ENCODE assay signal across 15 cellular contexts in the genomic region with DNA sequence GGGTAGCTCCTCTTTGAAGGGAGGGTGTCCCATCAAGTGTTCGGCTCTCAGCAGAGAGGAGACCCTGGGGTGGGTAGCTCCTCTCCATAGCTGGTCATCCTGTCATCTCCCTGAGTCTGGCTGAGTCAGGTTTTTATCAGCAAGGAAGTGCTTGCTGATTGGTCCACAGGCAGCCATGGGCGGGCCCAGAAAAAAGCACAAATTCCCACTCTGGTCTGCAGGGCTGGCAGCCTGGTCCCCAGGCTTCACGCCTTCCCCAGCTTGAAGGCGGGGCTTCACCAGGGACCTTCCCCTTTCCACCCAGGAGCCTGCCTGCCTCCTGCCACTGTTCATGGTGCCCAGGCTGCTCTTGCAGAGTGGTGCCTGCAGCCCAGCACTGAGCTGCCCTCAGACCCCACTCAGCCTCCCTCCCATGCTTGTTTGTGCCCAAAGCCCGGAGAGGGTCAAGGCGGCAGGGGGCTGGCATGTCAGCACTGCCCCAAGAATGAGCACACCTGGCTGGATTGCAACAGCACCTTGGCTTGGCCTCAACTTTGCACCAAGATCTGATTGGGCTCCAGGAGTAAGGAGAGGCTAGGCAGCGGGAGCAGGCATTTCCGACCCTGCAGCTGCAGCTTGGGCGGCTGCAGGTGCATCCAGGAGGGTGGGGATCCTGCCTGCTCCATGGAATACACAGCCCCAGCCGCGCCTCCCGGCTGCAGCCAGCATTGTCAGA. TPM values are rescaled to one million over a fixed set of nuclear protein-coding genes. Genes with fewer than 3 reads are reported as not detected.
DNase-seq lines count a peak whose midpoint lies in the region; ATAC-seq and TF ChIP-seq lines count a peak whose summit lies in the region.
"Had no signal": no experiment of that assay in that cellular context is flagged by ENCODE, and none has a peak within 500 bp of the region (broad histone marks: within the 10 kb centered on the region; RNA-seq: fewer than 3 reads in every experiment).

No MANE protein-coding gene starts in this region.

- no peak for TF ChIP-seq CTCF in PC-9 (conservative IDR thresholded peaks at IDR 0.05)
- TF ChIP-seq CTCF in foreskin keratinocyte (conservative IDR thresholded peaks at IDR 0.05) = no peak
- TF ChIP-seq CTCF in ascending aorta (IDR thresholded peaks at IDR 0.05) = no peak

- H3K27me3 Mint-ChIP-seq in T-helper 2 cell treated with Interferon-gamma antibody and Interleukin-4, amounts not matched to agents 5 μg/mL and 100 μg/mL, for 36 hours (ENCODE audit: low read depth) = no peaks in the 10 kb centered on the region

- peaks cover 3% of the 10 kb centered on the region for H3K4me1 Mint-ChIP-seq in T-helper 2 cell treated with Interferon-gamma antibody and Interleukin-4, amounts not matched to agents 5 μg/mL and 100 μg/mL, for 36 hours (ENCODE audit: low read depth)
- H3K4me1 Mint-ChIP-seq in stimulated activated effector memory CD8-positive, alpha-beta T cell treated with anti-CD3 and anti-CD28 coated beads, Interleukin-12 subunit alpha, Interleukin-12 subunit beta, amount 100 ng/mL, for 72 hours = no peaks in the 10 kb centered on the region

- H3K4me3 ChIP-seq in PC-9 (no peak overlapping the region), ascending aorta (no peak overlapping the region)
- H3K4me3 ChIP-seq: stomach had no signal

- intact Hi-C loops in PC-9 (cut with micrococcal nuclease; ENCODE audit: unreplicated experiment) (loop anchor here (1.0 kb wide), 3 partner anchors 15 to 65 kb away; partner anchors contain the start of gene SGPP1), ascending aorta (cut with DNase I) (no loop called here)

- H3K27ac ChIP-seq in PC-9 (peak overlapping the region; percentile 39), foreskin keratinocyte (no peak overlapping the region), ascending aorta (no peak overlapping the region)
- H3K27ac ChIP-seq: neutrophil, stomach had no signal

- BruUV-seq in PC-9 (replicated peaks; lab: Mats Ljungman, UMichigan) = no TSS peak

- H3K4me3 Mint-ChIP-seq in T-helper 2 cell treated with Interferon-gamma antibody and Interleukin-4, amounts not matched to agents 5 μg/mL and 100 μg/mL, for 36 hours = no peak overlapping the region
- H3K4me3 Mint-ChIP-seq in stimulated activated effector memory CD8-positive, alpha-beta T cell treated with anti-CD3 and anti-CD28 coated beads, Interleukin-12 subunit alpha, Interleukin-12 subunit beta, amount 100 ng/mL, for 72 hours = no peak overlapping the region
- H3K4me3 Mint-ChIP-seq: T-helper 1 cell treated with Interleukin-12 subunit alpha and Interleukin-12 subunit beta and Interleukin-4 antibody, amounts not matched to agents 30 μg/mL and 1 μg/mL, for 36 hours had no signal

- no peaks in the 10 kb centered on the region for H4K20me1 ChIP-seq in PC-9 (ENCODE audit: insufficient read depth)

- H3K9me2 ChIP-seq in PC-9 (ENCODE audit: insufficient read depth) = no peaks in the 10 kb centered on the region

- DNase-seq in T-helper 2 cell treated with Interferon-gamma antibody and Interleukin-4, amounts not matched to agents 5 μg/mL and 100 μg/mL, for 36 hours (ENCODE audit: low spot score) = peak; percentile 1
- DNase-seq in T-helper 2 cell (no peak), PC-9 (peak; percentile 83 to 91), foreskin keratinocyte (no peak), ascending aorta (ENCODE audit: low spot score in 2 of 2) (no peak), NOMO-1 (lab: John Stamatoyannopoulos, UW; ENCODE audit: unreplicated experiment in 2 of 2) (no peak)
- no peak for DNase-seq in stimulated activated effector memory CD8-positive, alpha-beta T cell treated with anti-CD3 and anti-CD28 coated beads, Interleukin-12 subunit alpha, Interleukin-12 subunit beta, amount 100 ng/mL, for 72 hours (ENCODE audit: low spot score in 2 of 2)
- DNase-seq: activated CD4-positive, alpha-beta T cell treated with anti-CD3 and anti-CD28 coated beads, Interleukin-2, amount 50 U/mL, for 4 hours; mammary epithelial cell; PC-3; stomach had no signal

- no peak overlapping the region for H2AFZ ChIP-seq in PC-9

- H3K27me3 ChIP-seq in PC-9 (ENCODE audit: insufficient read depth, low read depth) (no peaks in the 10 kb centered on the region), foreskin keratinocyte (no peaks in the 10 kb centered on the region), ascending aorta (no peaks in the 10 kb centered on the region)
- H3K27me3 ChIP-seq: neutrophil, stomach had no signal

- H3K36me3 ChIP-seq in PC-9 (ENCODE audit: low read depth) (no peaks in the 10 kb centered on the region), ascending aorta (no peaks in the 10 kb centered on the region)
- H3K36me3 ChIP-seq: neutrophil, stomach had no signal

- peak overlapping the region; percentile 45 for H3K4me2 ChIP-seq in PC-9

- ATAC-seq in foreskin keratinocyte (peak; percentile 64), GM21529 (IDR thresholded peaks at IDR 0.05; ENCODE audit: unreplicated experiment) (no peak)
- ATAC-seq in stimulated activated effector memory CD8-positive, alpha-beta T cell treated with anti-CD3 and anti-CD28 coated beads, Interleukin-12 subunit alpha, Interleukin-12 subunit beta, amount 100 ng/mL, for 72 hours = peak; percentile 11

- POLR2A ChIA-PET in PC-9 (lab: Charles Lee; ENCODE audit: unreplicated experiment) = interaction anchor here (0.6 to 1.4 kb wide), 4 partner anchors 15 to 120 kb away, joined by 3 to 10 read pairs (median 6); partner anchors contain the start of genes PPP2R5E and WDR89

- peaks cover 1% of the 10 kb centered on the region for H3K36me3 Mint-ChIP-seq in T-helper 2 cell treated with Interferon-gamma antibody and Interleukin-4, amounts not matched to agents 5 μg/mL and 100 μg/mL, for 36 hours (ENCODE audit: low read depth)
- H3K36me3 Mint-ChIP-seq in stimulated activated effector memory CD8-positive, alpha-beta T cell treated with anti-CD3 and anti-CD28 coated beads, Interleukin-12 subunit alpha, Interleukin-12 subunit beta, amount 100 ng/mL, for 72 hours = no peaks in the 10 kb centered on the region

- no peaks in the 10 kb centered on the region for H3K79me2 ChIP-seq in PC-9 (ENCODE audit: low read depth)

- no peak overlapping the region for H3K27ac Mint-ChIP-seq in T-helper 2 cell treated with Interferon-gamma antibody and Interleukin-4, amounts not matched to agents 5 μg/mL and 100 μg/mL, for 36 hours
- no peak overlapping the region for H3K27ac Mint-ChIP-seq in stimulated activated effector memory CD8-positive, alpha-beta T cell treated with anti-CD3 and anti-CD28 coated beads, Interleukin-12 subunit alpha, Interleukin-12 subunit beta, amount 100 ng/mL, for 72 hours
- H3K27ac Mint-ChIP-seq: activated T-helper 2 cell treated with anti-CD3 and anti-CD28 coated beads, Interferon-gamma antibody, Interleukin-2, Interleukin-4, amounts not matched to agents 10 μg/mL and 5 μg/mL and 100 μg/mL, durations not matched to agents 14 hours and 24 hours and 36 hours; T-helper 1 cell treated with Interleukin-12 subunit alpha and Interleukin-12 subunit beta and Interleukin-4 antibody, amounts not matched to agents 30 μg/mL and 1 μg/mL, for 36 hours had no signal

- peaks cover 39% of the 10 kb centered on the region for H3F3A ChIP-seq in PC-9 (ENCODE audit: insufficient read depth, low read depth)

- H3K9me3 ChIP-seq in PC-9 (ENCODE audit: insufficient read depth, low read depth) (no peaks in the 10 kb centered on the region), ascending aorta (no peaks in the 10 kb centered on the region)
- H3K9me3 ChIP-seq: neutrophil, stomach had no signal

- H3K4me1 ChIP-seq in PC-9 (replicated peaks; ENCODE audit: insufficient read depth) = peaks cover 47% of the 10 kb centered on the region
- H3K4me1 ChIP-seq in foreskin keratinocyte = no peaks in the 10 kb centered on the region
- no peaks in the 10 kb centered on the region for H3K4me1 ChIP-seq in ascending aorta
- H3K4me1 ChIP-seq: stomach had no signal

- CTCF ChIA-PET in PC-9 (lab: Charles Lee) = no interaction called here

- no peaks in the 10 kb centered on the region for H3K9me3 Mint-ChIP-seq in T-helper 2 cell treated with Interferon-gamma antibody and Interleukin-4, amounts not matched to agents 5 μg/mL and 100 μg/mL, for 36 hours
- H3K9me3 Mint-ChIP-seq in stimulated activated effector memory CD8-positive, alpha-beta T cell treated with anti-CD3 and anti-CD28 coated beads, Interleukin-12 subunit alpha, Interleukin-12 subunit beta, amount 100 ng/mL, for 72 hours = no peaks in the 10 kb centered on the region
- H3K9me3 Mint-ChIP-seq: activated T-helper 2 cell treated with anti-CD3 and anti-CD28 coated beads, Interferon-gamma antibody, Interleukin-2, Interleukin-4, amounts not matched to agents 10 μg/mL and 5 μg/mL and 100 μg/mL, durations not matched to agents 14 hours and 24 hours and 36 hours; T-helper 1 cell treated with Interleukin-12 subunit alpha and Interleukin-12 subunit beta and Interleukin-4 antibody, amounts not matched to agents 30 μg/mL and 1 μg/mL, for 36 hours had no signal

RNA-seq across cellular contexts. Expression of gene WDR89, which starts 21.9 kb away (rescaled TPM):
- total RNA-seq in PC-9 (2021) (18.2 and 18.6 TPM in 2 replicates), foreskin keratinocyte (13.1 and 14.5 TPM in 2 replicates), ascending aorta (not detected)
- polyA plus RNA-seq in foreskin keratinocyte = 5.2 and 6.9 TPM in 2 replicates

Comparison
In these comparisons a context has a peak if more than half of its experiments do, and no peak if none do; other contexts are left out.
1. DNase-seq: peak in T-helper 2 cell treated with Interferon-gamma antibody and Interleukin-4, amounts not matched to agents 5 μg/mL and 100 μg/mL, for 36 hours (single experiment) and PC-9 (2 of 2); none in T-helper 2 cell (0 of 5), foreskin keratinocyte (0 of 2), stimulated activated effector memory CD8-positive, alpha-beta T cell treated with anti-CD3 and anti-CD28 coated beads, Interleukin-12 subunit alpha, Interleukin-12 subunit beta, amount 100 ng/mL, for 72 hours (0 of 2), ascending aorta (0 of 2) and NOMO-1 (0 of 2).
2. RNA of gene WDR89, which starts 21.9 kb away (total RNA-seq): 18.2 to 18.6 TPM in PC-9 and 13.1 to 14.5 TPM in foreskin keratinocyte; not detected in ascending aorta (single experiment); every median in the first group is over 10 times any median in the second.